Comparison of ENCODE assay signal across 8 cellular contexts in the genomic region with DNA sequence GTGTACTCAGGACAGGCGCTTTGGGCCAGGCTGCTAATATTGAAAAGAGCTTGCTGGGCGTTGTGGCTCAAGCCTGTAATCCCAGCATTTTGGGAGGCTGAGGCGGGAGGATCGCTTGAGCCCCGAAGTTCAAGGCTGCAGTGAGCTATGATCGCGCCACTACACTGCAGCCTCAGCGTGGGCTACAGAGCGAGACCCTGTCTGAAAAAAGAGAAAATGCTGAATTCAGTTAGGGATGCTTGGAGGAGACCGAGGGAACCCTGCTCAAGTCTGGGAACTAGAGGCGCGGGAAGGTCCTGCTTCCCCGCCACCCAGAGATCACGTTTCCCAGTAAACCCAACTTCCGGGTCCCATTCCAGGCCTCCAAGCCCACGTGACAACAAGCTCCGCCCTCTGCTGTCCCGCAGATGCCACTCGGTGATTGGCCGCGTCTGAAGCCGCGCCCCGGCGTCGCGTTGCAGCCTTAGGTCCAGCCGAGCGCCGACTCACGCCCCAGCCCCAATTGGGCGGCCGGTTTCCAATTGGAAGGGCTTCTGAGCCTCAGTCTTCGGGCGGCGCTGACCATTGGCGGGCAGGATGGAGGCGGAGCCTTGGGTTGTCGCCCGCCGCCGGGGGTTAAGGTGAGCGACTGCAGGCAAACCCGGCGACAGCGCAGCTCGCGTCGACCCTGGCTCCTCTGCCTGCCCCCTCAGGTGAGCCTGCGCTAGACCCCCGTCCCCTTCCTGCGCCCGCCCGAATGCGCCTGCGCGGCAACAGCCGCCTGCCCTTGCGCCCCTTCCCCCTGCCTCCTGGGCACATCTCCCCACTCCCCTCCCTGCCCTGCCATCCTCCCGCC. TPM values are rescaled to one million over a fixed set of nuclear protein-coding genes. Genes with fewer than 3 reads are reported as not detected.
DNase-seq lines count a peak whose midpoint lies in the region; ATAC-seq and TF ChIP-seq lines count a peak whose summit lies in the region.

A gene with protein sequence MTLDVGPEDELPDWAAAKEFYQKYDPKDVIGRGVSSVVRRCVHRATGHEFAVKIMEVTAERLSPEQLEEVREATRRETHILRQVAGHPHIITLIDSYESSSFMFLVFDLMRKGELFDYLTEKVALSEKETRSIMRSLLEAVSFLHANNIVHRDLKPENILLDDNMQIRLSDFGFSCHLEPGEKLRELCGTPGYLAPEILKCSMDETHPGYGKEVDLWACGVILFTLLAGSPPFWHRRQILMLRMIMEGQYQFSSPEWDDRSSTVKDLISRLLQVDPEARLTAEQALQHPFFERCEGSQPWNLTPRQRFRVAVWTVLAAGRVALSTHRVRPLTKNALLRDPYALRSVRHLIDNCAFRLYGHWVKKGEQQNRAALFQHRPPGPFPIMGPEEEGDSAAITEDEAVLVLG (plus strand): TSS at position 627 of the 835 bp plus-strand sequence. CDS start 396 bp downstream, outside the sequence.

- H3K27me3 Mint-ChIP-seq in activated T-cell treated with anti-CD3 and anti-CD28 coated beads, Interleukin-2, amount 50 U/mL, for 4 hours (ENCODE audit: low read depth): no peaks in the 10 kb centered on the region

- intact Hi-C loops in Panc1 (cut with micrococcal nuclease; ENCODE audit: unreplicated experiment): no loop called here

- H3K4me3 ChIP-seq in Panc1 (ENCODE audit: low read depth in 2 of 2, low read length in 2 of 2): peak within 1 kb of the TSS; percentile 68 to 73
- peak within 1 kb of the TSS; percentile 81 to 91 for H3K4me3 ChIP-seq in mucosa of rectum (ENCODE audit: low read length in 2 of 2)

- peak; percentile 95 for ATAC-seq in GM21723 (IDR thresholded peaks at IDR 0.05; ENCODE audit: unreplicated experiment)
- peak; percentile 98 for ATAC-seq in Panc1
- ATAC-seq in activated T-cell treated with anti-CD3 and anti-CD28 coated beads, Interleukin-2, amount 50 U/mL, for 4 hours: peak; percentile 98

- DNase-seq in DMS53 (lab: John Stamatoyannopoulos, UW) (peak; percentile 99), KG1 (lab: John Stamatoyannopoulos, UW) (peak; percentile 97), Panc1 (ENCODE audit: low read depth, low spot score) (peak; percentile 96), erythroblast (lab: John Stamatoyannopoulos, UW) (peak; percentile 99)
- peak; percentile 87 for DNase-seq in activated T-cell treated with anti-CD3 and anti-CD28 coated beads, Interleukin-2, amount 50 U/mL, for 4 hours
- peak; percentile 98 for DNase-seq in stimulated activated CD8-positive, alpha-beta memory T cell treated with anti-CD3 and anti-CD28 coated beads, Interleukin-4, amount 100 ng/mL, for 48 hours

- H3K9me3 ChIP-seq in Panc1 (ENCODE audit: control insufficient read depth, insufficient read depth, low read depth, low read length) (no peaks in the 10 kb centered on the region), mucosa of rectum (ENCODE audit: control insufficient read depth in 2 of 2, low read length in 2 of 2) (no peaks in the 10 kb centered on the region)

- TF ChIP-seq POLR2A in erythroblast (IDR thresholded peaks at IDR 0.05; ENCODE audit: low read length): peak; percentile 88

- CTCF ChIA-PET in Panc1 (lab: Charles Lee): interaction anchor here (0.6 to 1.4 kb wide), 2 partner anchors 30 to 120 kb away, joined by 4 to 6 read pairs; no protein-coding TSS in a partner anchor

- peaks cover 16% of the 10 kb centered on the region for H3K36me3 Mint-ChIP-seq in activated T-cell treated with anti-CD3 and anti-CD28 coated beads, Interleukin-2, amount 50 U/mL, for 4 hours (ENCODE audit: insufficient read depth)

- peak within 1 kb of the TSS; percentile 94 for H3K27ac ChIP-seq in Panc1 (ENCODE audit: low read length)
- H3K27ac ChIP-seq in mucosa of rectum (ENCODE audit: low read depth in 2 of 2, low read length in 2 of 2): peak within 1 kb of the TSS; percentile 88

- H3K4me1 ChIP-seq in Panc1 (ENCODE audit: control insufficient read depth, insufficient read depth, low read length) (peaks cover 19% of the 10 kb centered on the region), mucosa of rectum (ENCODE audit: control insufficient read depth in 2 of 2, insufficient read depth in 2 of 2, low read length in 2 of 2) (peaks cover 16 to 20% of the 10 kb centered on the region in 2 donors)

- no peak for TF ChIP-seq CTCF in Panc1 (IDR thresholded peaks at IDR 0.05)

- peak within 1 kb of the TSS; percentile 66 to 82 for H3K9ac ChIP-seq in mucosa of rectum (ENCODE audit: low read depth in 1 of 2, low read length in 2 of 2)

- TSS peak; percentile 92 for BruUV-seq in Panc1 (replicated peaks; lab: Mats Ljungman, UMichigan)

- in situ Hi-C loops in Panc1 (cut with HindIII; ENCODE audit: low pct_unique_long_range_greater_than_20kb, low sequenced_read_pairs): no loop called here

- H3K27me3 ChIP-seq in Panc1 (ENCODE audit: control insufficient read depth, insufficient read depth, low read length) (no peaks in the 10 kb centered on the region), mucosa of rectum (ENCODE audit: control insufficient read depth in 2 of 2, insufficient read depth in 2 of 2, low read length in 2 of 2) (no peaks in the 10 kb centered on the region)

- no peaks in the 10 kb centered on the region for H3K9me3 Mint-ChIP-seq in activated T-cell treated with anti-CD3 and anti-CD28 coated beads, Interleukin-2, amount 50 U/mL, for 4 hours

- H3K4me1 Mint-ChIP-seq in activated T-cell treated with anti-CD3 and anti-CD28 coated beads, Interleukin-2, amount 50 U/mL, for 4 hours (ENCODE audit: low read depth): peaks cover 17% of the 10 kb centered on the region

- peak within 1 kb of the TSS; percentile 91 for H3K4me3 Mint-ChIP-seq in activated T-cell treated with anti-CD3 and anti-CD28 coated beads, Interleukin-2, amount 50 U/mL, for 4 hours

- H3K36me3 ChIP-seq in Panc1 (ENCODE audit: control insufficient read depth, insufficient read depth, low read length) (peaks cover 4% of the 10 kb centered on the region), mucosa of rectum (ENCODE audit: control insufficient read depth in 2 of 2, insufficient read depth in 2 of 2, low read length in 2 of 2) (peaks cover 14 to 26% of the 10 kb centered on the region in 2 donors)

- POLR2A ChIA-PET in Panc1 (lab: Charles Lee): interaction anchor here (0.9 kb wide), 1 partner anchor 10 kb away, joined by 3 read pairs; no protein-coding TSS in a partner anchor

RNA-seq across cellular contexts. Expression of the gene that starts here (rescaled TPM):
- total RNA-seq in Panc1 (2021; ENCODE audit: unreplicated experiment): 43.1 TPM
- 31.5 TPM for polyA plus RNA-seq in Panc1 (2012; ENCODE audit: insufficient read length)
- 10 to 100 TPM; 31.1 to 34.5 (median 31.9) TPM for total RNA-seq in activated T-cell treated with anti-CD3 and anti-CD28 coated beads, Interleukin-2, amount 50 U/mL, for 4 hours

Comparison
In these comparisons a context has a peak if more than half of its experiments do, and no peak if none do; other contexts are left out.
1. Peak in every context shown above with its lines: DNase-seq, ATAC-seq, H3K4me3 ChIP-seq and H3K27ac ChIP-seq.